Comparison of ENCODE assay signal across 7 cellular contexts in genomic region chr1:153532769-153533599, GRCh38. TPM values are rescaled to one million over a fixed set of nuclear protein-coding genes. Genes with fewer than 3 reads are reported as not detected.
DNase-seq lines count a peak whose midpoint lies in the region; ATAC-seq and TF ChIP-seq lines count a peak whose summit lies in the region.

No MANE protein-coding gene starts in this region.

- no peaks in the 10 kb centered on the region for H3K9me3 ChIP-seq in GM23248 (ENCODE audit: low read depth)

- 7 to 8% methylated on average over 34 of the region's 34 CpGs for WGBS in GM23248 (ENCODE audit: low coverage in 1 of 2, low lambda C conversion rate in 2 of 2, missing lambda C conversion rate in 2 of 2), 2 experiments

- DNase-seq in GM23248, result peak; percentile 93
- peak; percentile 64 for DNase-seq in NCI-H510A (lab: John Stamatoyannopoulos, UW)
- peak; percentile 81 for DNase-seq in activated CD4-positive, alpha-beta T cell treated with anti-CD3 and anti-CD28 coated beads, Interleukin-2, amount 10 ng/mL, durations not matched to agents 7 days and 5 days
- DNase-seq in coronary artery (ENCODE audit: low spot score), result peak; percentile 93
- peak; percentile 90 to 92 for DNase-seq in left colon
- DNase-seq in stimulated activated CD4-positive, alpha-beta T cell treated with anti-CD3 and anti-CD28 coated beads, Interleukin-15, amount 100 ng/mL, for 1 hour (ENCODE audit: low read depth in 1 of 2, low spot score in 1 of 2), result peak; percentile 62 to 68

- H3K9me3 Mint-ChIP-seq in activated CD4-positive, alpha-beta T cell treated with anti-CD3 and anti-CD28 coated beads, Interleukin-2, amount 10 ng/mL, durations not matched to agents 7 days and 5 days, result no peaks in the 10 kb centered on the region

- no peaks in the 10 kb centered on the region for H3K27me3 ChIP-seq in GM23248 (replicated peaks; ENCODE audit: insufficient read depth)

- CTCF ChIA-PET in activated CD4-positive, alpha-beta T cell treated with anti-CD3 and anti-CD28 coated beads, Interleukin-2, amount 10 ng/mL, durations not matched to agents 7 days and 5 days (lab: Charles Lee), result interaction anchor here (0.7 to 7.2 kb wide), 25 partner anchors 8 to 802 kb away, joined by 3 to 99 read pairs (median 6); partner anchors contain the start of genes CHTOP, S100A2, S100A4 and S100A5

- intact Hi-C loops in left colon (cut with DNase I, micrococcal nuclease), result loop anchor here in 1 of 2 donors (5.0 kb wide), 1 partner anchor 34 kb away; the partner anchor contains the start of gene S100A2

- no peaks in the 10 kb centered on the region for H3K27me3 Mint-ChIP-seq in activated CD4-positive, alpha-beta T cell treated with anti-CD3 and anti-CD28 coated beads, Interleukin-2, amount 10 ng/mL, durations not matched to agents 7 days and 5 days

- no peaks in the 10 kb centered on the region for H3K36me3 ChIP-seq in GM23248 (ENCODE audit: low read depth)

- H3F3A ChIP-seq in GM23248 (ENCODE audit: insufficient read depth), result peaks cover 52% of the 10 kb centered on the region

- H4K20me1 ChIP-seq in GM23248 (ENCODE audit: insufficient read depth), result no peaks in the 10 kb centered on the region

- peak; percentile 63 for ATAC-seq in left colon
- ATAC-seq in GM21447 (IDR thresholded peaks at IDR 0.05; ENCODE audit: unreplicated experiment), result no peak

- H3K4me1 ChIP-seq in GM23248 (ENCODE audit: insufficient read depth), result peaks cover 21% of the 10 kb centered on the region

- in situ Hi-C loops in GM23248 (cut with MboI), result no loop called here

- H3K27ac ChIP-seq in GM23248, result peak overlapping the region; percentile 97
- peak overlapping the region; percentile 98 to 99 for H3K27ac ChIP-seq in coronary artery

- peaks cover 64% of the 10 kb centered on the region for H3K4me1 Mint-ChIP-seq in activated CD4-positive, alpha-beta T cell treated with anti-CD3 and anti-CD28 coated beads, Interleukin-2, amount 10 ng/mL, durations not matched to agents 7 days and 5 days

- POLR2A ChIA-PET in activated CD4-positive, alpha-beta T cell treated with anti-CD3 and anti-CD28 coated beads, Interleukin-2, amount 10 ng/mL, durations not matched to agents 7 days and 5 days (lab: Charles Lee), result interaction anchor here (1.1 to 1.7 kb wide), 4 partner anchors 8 to 35 kb away, joined by 4 to 12 read pairs (median 6); partner anchors contain the start of genes S100A2 and S100A5

- H3K9ac ChIP-seq in GM23248, result peak overlapping the region; percentile 99

- H3K36me3 Mint-ChIP-seq in activated CD4-positive, alpha-beta T cell treated with anti-CD3 and anti-CD28 coated beads, Interleukin-2, amount 10 ng/mL, durations not matched to agents 7 days and 5 days (ENCODE audit: low read depth), result peaks cover 40% of the 10 kb centered on the region

- peak overlapping the region; percentile 94 for H3K4me2 ChIP-seq in GM23248 (ENCODE audit: unreplicated experiment)

- H3K4me3 ChIP-seq in GM23248, result peak overlapping the region; percentile 93
- H3K4me3 ChIP-seq in coronary artery, result peak overlapping the region; percentile 90

- peak; percentile 71 for TF ChIP-seq CTCF in coronary artery (IDR thresholded peaks at IDR 0.05)

- peaks cover 17% of the 10 kb centered on the region for H3K79me2 ChIP-seq in GM23248 (ENCODE audit: insufficient read depth)

- H3K4me3 Mint-ChIP-seq in activated CD4-positive, alpha-beta T cell treated with anti-CD3 and anti-CD28 coated beads, Interleukin-2, amount 10 ng/mL, durations not matched to agents 7 days and 5 days, result peak overlapping the region; percentile 96

- peak overlapping the region; percentile 98 for H3K27ac Mint-ChIP-seq in activated CD4-positive, alpha-beta T cell treated with anti-CD3 and anti-CD28 coated beads, Interleukin-2, amount 10 ng/mL, durations not matched to agents 7 days and 5 days

- no peaks in the 10 kb centered on the region for H3K9me2 ChIP-seq in GM23248 (ENCODE audit: insufficient read depth)

- peak overlapping the region; percentile 36 for H2AFZ ChIP-seq in GM23248

RNA-seq across cellular contexts. Expression of gene S100A6, which starts 2.8 kb away (rescaled TPM):
- 550 and 683 TPM in 2 replicates for total RNA-seq in GM23248 (2014; rRNA removed; shearing (Covaris generic))
- polyA plus RNA-seq in GM23248 (2016; fragmentation: Nextera tagmentation; extraction: Ambion mirVana), result 2,862 and 2,893 TPM in 2 replicates
- 100 to 1,000 TPM; 444 to 557 TPM for total RNA-seq in activated CD4-positive, alpha-beta T cell treated with anti-CD3 and anti-CD28 coated beads, Interleukin-2, amount 10 ng/mL, durations not matched to agents 7 days and 5 days
- total RNA-seq in left colon, result 1,000 to 10,000 TPM; 2,086 to 2,115 TPM

RNA-seq across cellular contexts. Expression of gene S100A5, which starts 7.8 kb away (rescaled TPM):
- total RNA-seq in GM23248 (2014; rRNA removed; shearing (Covaris generic)), result not detected in 2 replicates
- polyA plus RNA-seq in GM23248 (2016; fragmentation: Nextera tagmentation; extraction: Ambion mirVana), result 0.41 TPM in 1 of 2 replicates, not detected in the other
- 1 to 10 TPM; 3.0 to 3.8 TPM for total RNA-seq in activated CD4-positive, alpha-beta T cell treated with anti-CD3 and anti-CD28 coated beads, Interleukin-2, amount 10 ng/mL, durations not matched to agents 7 days and 5 days
- total RNA-seq in left colon, result not detected

RNA-seq across cellular contexts. Expression of gene S100A4, which starts 12.6 kb away (rescaled TPM):
- total RNA-seq in GM23248 (2014; rRNA removed; shearing (Covaris generic)), result 236 and 249 TPM in 2 replicates
- 608 and 610 TPM in 2 replicates for polyA plus RNA-seq in GM23248 (2016; fragmentation: Nextera tagmentation; extraction: Ambion mirVana)
- 100 to 1,000 TPM; 678 to 905 TPM for total RNA-seq in activated CD4-positive, alpha-beta T cell treated with anti-CD3 and anti-CD28 coated beads, Interleukin-2, amount 10 ng/mL, durations not matched to agents 7 days and 5 days
- total RNA-seq in left colon, result 10 to 100 TPM; 36.1 to 79.4 TPM

RNA-seq across cellular contexts. Expression of gene S100A3, which starts 16.1 kb away (rescaled TPM):
- total RNA-seq in GM23248 (2014; rRNA removed; shearing (Covaris generic)), result 2.2 and 3.8 TPM in 2 replicates
- 7.5 and 8.0 TPM in 2 replicates for polyA plus RNA-seq in GM23248 (2016; fragmentation: Nextera tagmentation; extraction: Ambion mirVana)
- total RNA-seq in activated CD4-positive, alpha-beta T cell treated with anti-CD3 and anti-CD28 coated beads, Interleukin-2, amount 10 ng/mL, durations not matched to agents 7 days and 5 days, result not detected
- not detected for total RNA-seq in left colon

RNA-seq across cellular contexts. Expression of gene S100A2, which starts 32.7 kb away (rescaled TPM):
- total RNA-seq in GM23248 (2014; rRNA removed; shearing (Covaris generic)), result 1.7 and 9.0 TPM in 2 replicates
- 8.6 and 11.8 TPM in 2 replicates for polyA plus RNA-seq in GM23248 (2016; fragmentation: Nextera tagmentation; extraction: Ambion mirVana)
- total RNA-seq in activated CD4-positive, alpha-beta T cell treated with anti-CD3 and anti-CD28 coated beads, Interleukin-2, amount 10 ng/mL, durations not matched to agents 7 days and 5 days, result 1 to 10 TPM in 1 of 2 experiments, under 1 TPM in 1; 0.50 to 1.8 TPM
- total RNA-seq in left colon, result 1 to 10 TPM in 1 of 2 donors, not detected in 1; 1.1 TPM
